Comparison of ENCODE assay signal across 16 cellular contexts in the genomic region with DNA sequence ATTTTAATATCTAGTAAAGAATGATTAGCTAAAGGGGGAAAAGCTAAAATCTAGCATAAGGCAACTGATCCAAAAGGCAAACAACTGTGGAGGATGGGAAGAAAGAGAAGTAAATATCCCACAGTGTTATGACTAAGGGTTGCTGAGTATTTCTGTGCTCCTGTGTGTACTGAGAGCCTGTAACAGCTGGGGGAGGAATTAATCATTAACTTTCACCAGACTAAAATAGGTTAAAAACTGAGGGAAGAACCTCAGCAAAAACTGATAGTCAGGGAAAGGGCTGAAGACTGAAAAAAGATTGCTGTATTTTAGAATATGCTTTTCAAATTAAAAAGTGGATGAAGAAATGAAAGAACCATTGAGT.
DNase-seq lines count a peak whose midpoint lies in the region; ATAC-seq and TF ChIP-seq lines count a peak whose summit lies in the region.
"Had no signal": no experiment of that assay in that cellular context is flagged by ENCODE, and none has a peak within 500 bp of the region (broad histone marks: within the 10 kb centered on the region; RNA-seq: fewer than 3 reads in every experiment).

No MANE protein-coding gene starts in this region.

- no peaks in the 10 kb centered on the region for H3K9me3 ChIP-seq in tibial artery
- H3K9me3 ChIP-seq: thyroid gland had no signal

- peak; percentile 70 for ATAC-seq in GM21619 (IDR thresholded peaks at IDR 0.05; ENCODE audit: unreplicated experiment)
- no peak for ATAC-seq in GM19035 (IDR thresholded peaks at IDR 0.05; ENCODE audit: unreplicated experiment)
- no peak for ATAC-seq in natural killer cell treated with Interleukin-12 subunit alpha and Interleukin-12 subunit beta and Interleukin-15 and Interleukin-18, amount 100 ng/mL, for 72 hours
- ATAC-seq: activated CD8-positive, alpha-beta T cell treated with anti-CD3 and anti-CD28 coated beads for 36 hours; naive thymus-derived CD8-positive, alpha-beta T cell; Panc1; T-helper 17 cell had no signal

- no peaks in the 10 kb centered on the region for H3K27me3 ChIP-seq in tibial artery
- H3K27me3 ChIP-seq: thyroid gland had no signal

- no peaks in the 10 kb centered on the region for H3K36me3 ChIP-seq in tibial artery
- H3K36me3 ChIP-seq: thyroid gland had no signal

- H3K4me3 ChIP-seq in tibial artery: no peak overlapping the region
- H3K4me3 ChIP-seq: thyroid gland had no signal

- H3K4me1 ChIP-seq in tibial artery: no peaks in the 10 kb centered on the region
- H3K4me1 ChIP-seq: thyroid gland had no signal

- H3K4me1 Mint-ChIP-seq in natural killer cell treated with Interleukin-12 subunit alpha and Interleukin-12 subunit beta and Interleukin-15 and Interleukin-18, amount 100 ng/mL, for 72 hours (ENCODE audit: low read depth in 2 of 2): no peaks in the 10 kb centered on the region
- H3K4me1 Mint-ChIP-seq: naive thymus-derived CD8-positive, alpha-beta T cell; T-helper 17 cell had no signal

- TF ChIP-seq CTCF in 22Rv1 (IDR thresholded peaks at IDR 0.05) (no peak), tibial artery (IDR thresholded peaks at IDR 0.05) (no peak)

- no peaks in the 10 kb centered on the region for H3K27me3 Mint-ChIP-seq in natural killer cell treated with Interleukin-12 subunit alpha and Interleukin-12 subunit beta and Interleukin-15 and Interleukin-18, amount 100 ng/mL, for 72 hours
- H3K27me3 Mint-ChIP-seq: activated CD8-positive, alpha-beta T cell treated with anti-CD3 and anti-CD28 coated beads for 36 hours; naive thymus-derived CD8-positive, alpha-beta T cell; T-helper 17 cell had no signal

- peak overlapping the region; percentile 95 for H3K27ac ChIP-seq in 22Rv1
- H3K27ac ChIP-seq in tibial artery: no peak overlapping the region
- H3K27ac ChIP-seq: thyroid gland had no signal

- H3K9me3 Mint-ChIP-seq in natural killer cell treated with Interleukin-12 subunit alpha and Interleukin-12 subunit beta and Interleukin-15 and Interleukin-18, amount 100 ng/mL, for 72 hours: peaks cover 12% of the 10 kb centered on the region

- intact Hi-C loops in tibial artery (cut with DNase I; ENCODE audit: low total_unique reads): no loop called here

- H3K4me3 Mint-ChIP-seq in natural killer cell treated with Interleukin-12 subunit alpha and Interleukin-12 subunit beta and Interleukin-15 and Interleukin-18, amount 100 ng/mL, for 72 hours: no peak overlapping the region
- H3K4me3 Mint-ChIP-seq: activated CD8-positive, alpha-beta T cell treated with anti-CD3 and anti-CD28 coated beads for 36 hours; naive thymus-derived CD8-positive, alpha-beta T cell; T-helper 17 cell had no signal

- no peaks in the 10 kb centered on the region for H3K36me3 Mint-ChIP-seq in natural killer cell treated with Interleukin-12 subunit alpha and Interleukin-12 subunit beta and Interleukin-15 and Interleukin-18, amount 100 ng/mL, for 72 hours
- H3K36me3 Mint-ChIP-seq: naive thymus-derived CD8-positive, alpha-beta T cell had no signal

- H3K27ac Mint-ChIP-seq in natural killer cell treated with Interleukin-12 subunit alpha and Interleukin-12 subunit beta and Interleukin-15 and Interleukin-18, amount 100 ng/mL, for 72 hours: no peak overlapping the region
- H3K27ac Mint-ChIP-seq: activated CD8-positive, alpha-beta T cell treated with anti-CD3 and anti-CD28 coated beads for 36 hours; naive thymus-derived CD8-positive, alpha-beta T cell; T-helper 17 cell had no signal

- DNase-seq in LoVo (ENCODE audit: low spot score) (peak; percentile 43), kidney tubule cell (ENCODE audit: low spot score) (peak; percentile 78), tibial artery (no peak)
- DNase-seq in effector CD8-positive, alpha-beta T cell (lab: John Stamatoyannopoulos, UW): no peak
- no peak for DNase-seq in natural killer cell treated with Interleukin-12 subunit alpha and Interleukin-12 subunit beta and Interleukin-15 and Interleukin-18, amount 100 ng/mL, for 72 hours (ENCODE audit: low spot score)
- DNase-seq: activated CD8-positive, alpha-beta T cell treated with anti-CD3 and anti-CD28 coated beads for 36 hours; COR-L47; MV-4-11; naive thymus-derived CD8-positive, alpha-beta T cell; NCI-H2227 treated with DMSO at 0.1 percent for 48 hours; T-helper 17 cell; thyroid gland had no signal

Comparison
In these comparisons a context has a peak if more than half of its experiments do, and no peak if none do; other contexts are left out.
1. DNase-seq: peak in LoVo (single experiment) and kidney tubule cell (single experiment); none in effector CD8-positive, alpha-beta T cell (single experiment), natural killer cell treated with Interleukin-12 subunit alpha and Interleukin-12 subunit beta and Interleukin-15 and Interleukin-18, amount 100 ng/mL, for 72 hours (single experiment) and tibial artery (0 of 2).